ENCODE assay signal across 14 cellular contexts in the genomic region with DNA sequence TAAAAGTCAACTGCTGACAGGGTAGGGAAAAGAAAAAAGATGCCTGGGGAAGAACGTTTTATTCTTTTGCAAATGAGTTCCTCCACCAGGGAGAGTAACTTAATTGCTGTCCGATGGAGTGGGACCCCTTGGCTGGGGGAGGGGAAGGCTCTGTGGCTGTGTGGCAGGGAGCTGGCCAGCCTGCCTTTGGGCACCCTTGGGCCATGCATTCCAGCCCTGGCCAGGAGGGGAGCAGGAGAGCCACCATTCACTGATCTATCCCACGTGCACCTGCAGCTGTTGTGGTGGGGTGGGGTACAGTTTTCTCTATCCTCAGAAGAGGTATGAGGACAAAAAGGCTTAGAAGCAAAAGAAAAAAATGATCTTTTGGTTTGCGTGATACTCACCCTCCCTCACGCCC.
DNase-seq lines count a peak whose midpoint lies in the region; ATAC-seq and TF ChIP-seq lines count a peak whose summit lies in the region.
"Had no signal": no experiment of that assay in that cellular context is flagged by ENCODE, and none has a peak within 500 bp of the region (broad histone marks: within the 10 kb centered on the region; RNA-seq: fewer than 3 reads in every experiment).

No MANE protein-coding gene starts in this region.

- H3K9me2 ChIP-seq in PC-3 (replicated peaks; ENCODE audit: low read length), result no peaks in the 10 kb centered on the region

- H3K79me2 ChIP-seq in PC-3 (ENCODE audit: low read length), result no peaks in the 10 kb centered on the region

- DNase-seq in Right ventricle myocardium inferior (ENCODE audit: missing footprints) (no peak), Right ventricle myocardium superior (no peak), PC-3 (no peak), iPS DF 4.7 (ENCODE audit: extremely low read depth, low spot score) (peak; percentile 38), aorta (no peak), HCEC 1CT (no peak), C1 segment of cervical spinal cord (lab: John Stamatoyannopoulos, UW) (no peak)
- DNase-seq in stimulated activated CD4-positive, alpha-beta T cell treated with anti-CD3 and anti-CD28 coated beads, Interleukin-2, amount 100 ng/mL, for 24 hours, result no peak
- DNase-seq: activated CD8-positive, alpha-beta T cell treated with anti-CD3 and anti-CD28 coated beads for 36 hours; CD8-positive, alpha-beta T cell; mucosa of descending colon; NCI-H1105 treated with DMSO at 0.1 percent for 48 hours; NCI-H2171; posterior cingulate gyrus had no signal

- H3K4me1 ChIP-seq in PC-3 (ENCODE audit: insufficient read depth, low read length), result no peaks in the 10 kb centered on the region
- H3K4me1 ChIP-seq in aorta (ENCODE audit: control insufficient read depth in 1 of 2, insufficient read depth in 2 of 2, low read length in 2 of 2), result peaks cover 1 to 4% of the 10 kb centered on the region in 2 donors

- ATAC-seq in Right ventricle myocardium inferior (peak; percentile 40), Right ventricle myocardium superior (ENCODE audit: poor library complexity) (no peak), PC-3 (0 out of 2 replicates have a peak, but pooled peaks have one; percentile 45), aorta (ENCODE audit: low FRiP score) (peak; percentile 50)
- ATAC-seq: activated CD8-positive, alpha-beta T cell treated with anti-CD3 and anti-CD28 coated beads for 36 hours; CD8-positive, alpha-beta T cell; mucosa of descending colon had no signal

- H3K27ac ChIP-seq in PC-3 (ENCODE audit: low read length) (no peak overlapping the region), aorta (ENCODE audit: low read depth in 1 of 2, low read length in 2 of 2) (no peak overlapping the region)

- no peaks in the 10 kb centered on the region for H4K20me1 ChIP-seq in PC-3 (ENCODE audit: low read length)

- no peak overlapping the region for H3K9ac ChIP-seq in PC-3 (ENCODE audit: low read length)

- peak; percentile 51 for TF ChIP-seq CTCF in PC-3 (conservative IDR thresholded peaks at IDR 0.05; ENCODE audit: low read depth, low read length)

- POLR2A ChIA-PET in PC-3 (lab: Charles Lee; ENCODE audit: unreplicated experiment), result no interaction called here

- H3K9me3 ChIP-seq in PC-3 (ENCODE audit: low read length), result no peaks in the 10 kb centered on the region
- H3K9me3 ChIP-seq in aorta (ENCODE audit: control insufficient read depth, low read length), result no peaks in the 10 kb centered on the region
- H3K9me3 ChIP-seq: mucosa of descending colon had no signal

- H3K27me3 ChIP-seq in PC-3 (ENCODE audit: low read length) (no peaks in the 10 kb centered on the region), aorta (ENCODE audit: control insufficient read depth in 1 of 2, insufficient read depth in 2 of 2, low read length in 1 of 2) (no peaks in the 10 kb centered on the region)

- H3F3A ChIP-seq in PC-3 (ENCODE audit: low read length, unreplicated experiment), result no peaks in the 10 kb centered on the region

- intact Hi-C loops in Right ventricle myocardium inferior (cut with DNase I), result no loop called here
- intact Hi-C loops in Right ventricle myocardium superior (cut with DNase I), result no loop called here
- intact Hi-C loops in PC-3 (cut with micrococcal nuclease), result no loop called here
- intact Hi-C loops in aorta (cut with DNase I), result no loop called here

- H2AFZ ChIP-seq in PC-3 (ENCODE audit: low read length), result no peak overlapping the region

- CTCF ChIA-PET in PC-3 (lab: Charles Lee), result no interaction called here

- no TSS peak for BruUV-seq in PC-3 (replicated peaks; lab: Mats Ljungman, UMichigan)

- H3K4me3 ChIP-seq in PC-3 (ENCODE audit: low read length) (no peak overlapping the region), aorta (ENCODE audit: low read length in 2 of 2) (no peak overlapping the region)
- H3K4me3 ChIP-seq: mucosa of descending colon had no signal

- H3K36me3 ChIP-seq in PC-3 (ENCODE audit: low read depth, low read length), result no peaks in the 10 kb centered on the region
- no peaks in the 10 kb centered on the region for H3K36me3 ChIP-seq in aorta (ENCODE audit: control insufficient read depth in 1 of 2, insufficient read depth in 2 of 2, low read length in 1 of 2)

- 11 to 15% methylated on average over 5 of the region's 5 CpGs for WGBS in aorta, 2 donors

- H3K4me2 ChIP-seq in PC-3 (ENCODE audit: low read length), result no peak overlapping the region
